ENCODE assay signal across 15 cellular contexts in genomic region chr9:93294011-93294410, GRCh38.
"Had no signal": no experiment of that assay in that cellular context is flagged by ENCODE, and none has a peak within 500 bp of the region (broad histone marks: within the 10 kb centered on the region; RNA-seq: fewer than 3 reads in every experiment).

No MANE protein-coding gene starts in this region.

- DNase-seq: activated CD4-positive, alpha-beta T cell treated with anti-CD3 and anti-CD28 coated beads, Interleukin-2, amount 50 U/mL, for 48 hours; activated naive CD8-positive, alpha-beta T cell treated with anti-CD3 and anti-CD28 coated beads, Interleukin-2, amount 10 ng/mL, durations not matched to agents 7 days and 5 days; amygdala; dermis blood vessel endothelial cell; effector memory CD8-positive, alpha-beta T cell; esophagus squamous epithelium; immature natural killer cell; kidney glomerular epithelial cell; left ventricle myocardium inferior; mammary epithelial cell; stimulated activated CD4-positive, alpha-beta T cell treated with anti-CD3 and anti-CD28 coated beads, Interleukin-4, amount 100 ng/mL, for 1 hour had no signal

- H3K79me2 ChIP-seq: parathyroid adenoma had no signal

- H3K27me3 ChIP-seq: right lobe of liver had no signal

- H2AFZ ChIP-seq: parathyroid adenoma had no signal

- H3K9me3 Mint-ChIP-seq: activated naive CD8-positive, alpha-beta T cell treated with anti-CD3 and anti-CD28 coated beads, Interleukin-2, amount 10 ng/mL, durations not matched to agents 7 days and 5 days; effector memory CD8-positive, alpha-beta T cell; immature natural killer cell; T-helper 1 cell treated with Interleukin-12 subunit alpha and Interleukin-12 subunit beta and Interleukin-4 antibody, amounts not matched to agents 30 μg/mL and 1 μg/mL, for 36 hours had no signal

- H3K4me1 ChIP-seq: esophagus squamous epithelium, parathyroid adenoma, right lobe of liver had no signal

- H3K4me1 Mint-ChIP-seq: immature natural killer cell had no signal

- H3K4me3 ChIP-seq: esophagus squamous epithelium, left ventricle myocardium inferior, right lobe of liver, thoracic aorta had no signal

- H3K27ac Mint-ChIP-seq: activated naive CD8-positive, alpha-beta T cell treated with anti-CD3 and anti-CD28 coated beads, Interleukin-2, amount 10 ng/mL, durations not matched to agents 7 days and 5 days; effector memory CD8-positive, alpha-beta T cell; immature natural killer cell; T-helper 1 cell treated with Interleukin-12 subunit alpha and Interleukin-12 subunit beta and Interleukin-4 antibody, amounts not matched to agents 30 μg/mL and 1 μg/mL, for 36 hours had no signal

- H3K36me3 ChIP-seq: esophagus squamous epithelium, right lobe of liver, thoracic aorta had no signal

- H3K27me3 Mint-ChIP-seq: activated naive CD8-positive, alpha-beta T cell treated with anti-CD3 and anti-CD28 coated beads, Interleukin-2, amount 10 ng/mL, durations not matched to agents 7 days and 5 days had no signal

- H3K27ac ChIP-seq: esophagus squamous epithelium, left ventricle myocardium inferior, parathyroid adenoma, right lobe of liver, thoracic aorta had no signal

- ATAC-seq: effector memory CD8-positive, alpha-beta T cell; right lobe of liver had no signal

- H3K4me3 Mint-ChIP-seq: activated naive CD8-positive, alpha-beta T cell treated with anti-CD3 and anti-CD28 coated beads, Interleukin-2, amount 10 ng/mL, durations not matched to agents 7 days and 5 days; effector memory CD8-positive, alpha-beta T cell; immature natural killer cell; T-helper 1 cell treated with Interleukin-12 subunit alpha and Interleukin-12 subunit beta and Interleukin-4 antibody, amounts not matched to agents 30 μg/mL and 1 μg/mL, for 36 hours had no signal

- H3K9me3 ChIP-seq: esophagus squamous epithelium, left ventricle myocardium inferior, right lobe of liver, thoracic aorta had no signal

- H3K9ac ChIP-seq: parathyroid adenoma had no signal

- H3K36me3 Mint-ChIP-seq: activated naive CD8-positive, alpha-beta T cell treated with anti-CD3 and anti-CD28 coated beads, Interleukin-2, amount 10 ng/mL, durations not matched to agents 7 days and 5 days; immature natural killer cell had no signal
